ENCODE assay signal across 24 cellular contexts in the genomic region with DNA sequence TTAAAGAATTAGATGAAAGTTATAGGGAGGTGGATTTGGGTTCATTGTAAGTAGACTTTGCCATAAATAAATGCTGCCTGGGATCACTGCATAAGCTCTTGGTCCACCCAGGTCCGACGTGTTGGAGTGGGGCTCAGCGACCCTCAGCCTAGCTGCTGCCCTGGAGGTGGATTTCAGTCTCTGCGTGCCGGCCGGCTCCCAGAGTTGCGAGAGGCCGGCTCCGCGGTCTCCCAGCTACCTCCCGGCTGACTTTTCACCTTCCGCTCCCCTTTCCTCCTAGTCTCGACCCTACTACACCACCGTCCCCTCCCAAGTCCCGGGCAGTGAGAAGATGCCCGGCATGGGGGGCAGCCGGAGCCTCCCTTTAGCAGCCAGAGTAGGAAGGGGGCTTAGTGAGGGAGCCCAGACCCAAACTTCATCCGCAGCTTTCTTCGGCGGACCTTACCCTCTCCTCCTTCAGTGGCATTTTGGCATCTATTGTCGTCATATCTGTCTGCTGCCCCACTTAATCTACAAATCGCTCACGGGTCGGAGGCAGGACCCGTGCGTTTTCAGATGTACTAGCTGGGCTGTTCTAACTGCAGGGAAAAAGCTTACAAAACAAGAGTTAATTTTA. TPM values are rescaled to one million over a fixed set of nuclear protein-coding genes. Genes with fewer than 3 reads are reported as not detected.
A peak's percentile ranks its signal among the peaks of the same experiment; 100 is the strongest.
DNase-seq lines count a peak whose midpoint lies in the region; ATAC-seq and TF ChIP-seq lines count a peak whose summit lies in the region.
"Had no signal": no experiment of that assay in that cellular context is flagged by ENCODE, and none has a peak within 500 bp of the region (broad histone marks: within the 10 kb centered on the region; RNA-seq: fewer than 3 reads in every experiment).

No MANE protein-coding gene starts in this region.

- H3K36me3 Mint-ChIP-seq in natural killer cell treated with Interleukin-12 subunit alpha and Interleukin-12 subunit beta and Interleukin-15 and Interleukin-18, amount 100 ng/mL, for 72 hours, result no peaks in the 10 kb centered on the region
- H3K36me3 Mint-ChIP-seq in natural killer cell, result no peaks in the 10 kb centered on the region
- H3K36me3 Mint-ChIP-seq: CD8-positive, alpha-beta T cell; memory B cell; naive thymus-derived CD4-positive, alpha-beta T cell had no signal

- no peak overlapping the region for H3K27ac Mint-ChIP-seq in natural killer cell treated with Interleukin-12 subunit alpha and Interleukin-12 subunit beta and Interleukin-15 and Interleukin-18, amount 100 ng/mL, for 72 hours
- no peak overlapping the region for H3K27ac Mint-ChIP-seq in natural killer cell
- H3K27ac Mint-ChIP-seq: activated B cell treated with CpG ODN at 0.5 μM for 24 hours; CD8-positive, alpha-beta T cell; dendritic cell treated with granulocyte-macrophage colony-stimulating factor and Interleukin-4, amounts not matched to agents 40 ng/mL and 50 ng/mL, for 4 days; memory B cell; stimulated activated naive CD8-positive, alpha-beta T cell treated with anti-CD3 and anti-CD28 coated beads, Interleukin-15, Interleukin-2, amounts not matched to agents 100 ng/mL and 50 ng/mL, for 24 hours had no signal

- peaks cover 0 to 4% of the 10 kb centered on the region in 2 donors for H3K4me1 Mint-ChIP-seq in natural killer cell treated with Interleukin-12 subunit alpha and Interleukin-12 subunit beta and Interleukin-15 and Interleukin-18, amount 100 ng/mL, for 72 hours (ENCODE audit: low read depth in 2 of 2)
- peaks cover 3% of the 10 kb centered on the region in 2 donors for H3K4me1 Mint-ChIP-seq in natural killer cell

- DNase-seq in natural killer cell treated with Interleukin-12 subunit alpha and Interleukin-12 subunit beta and Interleukin-15 and Interleukin-18, amount 100 ng/mL, for 72 hours (ENCODE audit: low spot score), result peak; percentile 15
- no peak for DNase-seq in natural killer cell
- peak; percentile 54 for DNase-seq in ecto neural progenitor cell (ENCODE audit: low spot score)
- DNase-seq in left kidney (ENCODE audit: low read depth, low spot score), result peak; percentile 40
- peak; percentile 29 for DNase-seq in ureter (ENCODE audit: low spot score)
- DNase-seq in NCI-H1930 (lab: John Stamatoyannopoulos, UW), result no peak
- no peak for DNase-seq in mucosa of gallbladder (ENCODE audit: low spot score)
- DNase-seq in ACHN, result no peak
- DNase-seq: activated B cell treated with CpG ODN at 0.5 μM for 24 hours; DMS79 treated with DMSO at 0.1 percent for 48 hours; HCEC 1CT; NCI-H1092 treated with DMSO at 0.1 percent for 48 hours; NCI-H2081 treated with DMSO at 0.1 percent for 48 hours; NK-92 treated with Interleukin-12 subunit alpha and Interleukin-12 subunit beta, amount 100 ng/mL, for 24 hours; small intestine; stimulated activated CD4-positive, alpha-beta T cell treated with anti-CD3 and anti-CD28 coated beads, Interleukin-2, amount 100 ng/mL, for 48 hours; T-helper 9 cell; transverse colon had no signal

- H3K4me3 Mint-ChIP-seq in natural killer cell treated with Interleukin-12 subunit alpha and Interleukin-12 subunit beta and Interleukin-15 and Interleukin-18, amount 100 ng/mL, for 72 hours, result no peak overlapping the region
- no peak overlapping the region for H3K4me3 Mint-ChIP-seq in natural killer cell
- H3K4me3 Mint-ChIP-seq: activated B cell treated with CpG ODN at 0.5 μM for 24 hours; CD8-positive, alpha-beta T cell; dendritic cell treated with granulocyte-macrophage colony-stimulating factor and Interleukin-4, amounts not matched to agents 40 ng/mL and 50 ng/mL, for 4 days; memory B cell; stimulated activated naive CD8-positive, alpha-beta T cell treated with anti-CD3 and anti-CD28 coated beads, Interleukin-15, Interleukin-2, amounts not matched to agents 100 ng/mL and 50 ng/mL, for 24 hours had no signal

- intact Hi-C loops in natural killer cell (cut with micrococcal nuclease), result no loop called here

- in situ Hi-C loops in ACHN (cut with HindIII; ENCODE audit: low pct_ligation_motif_present, low pct_unique_long_range_greater_than_20kb, low sequenced_read_pairs), result no loop called here

- ATAC-seq in natural killer cell treated with Interleukin-12 subunit alpha and Interleukin-12 subunit beta and Interleukin-15 and Interleukin-18, amount 100 ng/mL, for 72 hours, result no peak
- no peak for ATAC-seq in natural killer cell
- ATAC-seq: CD8-positive, alpha-beta T cell; naive thymus-derived CD4-positive, alpha-beta T cell had no signal

- H3K9me3 Mint-ChIP-seq in natural killer cell treated with Interleukin-12 subunit alpha and Interleukin-12 subunit beta and Interleukin-15 and Interleukin-18, amount 100 ng/mL, for 72 hours, result no peaks in the 10 kb centered on the region
- H3K9me3 Mint-ChIP-seq in natural killer cell, result no peaks in the 10 kb centered on the region
- H3K9me3 Mint-ChIP-seq: activated B cell treated with CpG ODN at 0.5 μM for 24 hours; CD8-positive, alpha-beta T cell; dendritic cell treated with granulocyte-macrophage colony-stimulating factor and Interleukin-4, amounts not matched to agents 40 ng/mL and 50 ng/mL, for 4 days; memory B cell; stimulated activated naive CD8-positive, alpha-beta T cell treated with anti-CD3 and anti-CD28 coated beads, Interleukin-15, Interleukin-2, amounts not matched to agents 100 ng/mL and 50 ng/mL, for 24 hours had no signal

- peaks cover 27 to 28% of the 10 kb centered on the region in 2 donors for H3K27me3 Mint-ChIP-seq in natural killer cell treated with Interleukin-12 subunit alpha and Interleukin-12 subunit beta and Interleukin-15 and Interleukin-18, amount 100 ng/mL, for 72 hours
- H3K27me3 Mint-ChIP-seq in natural killer cell (ENCODE audit: low read depth in 2 of 2), result peaks cover 32 to 43% of the 10 kb centered on the region in 2 donors

- no peak for TF ChIP-seq CTCF in natural killer cell (IDR thresholded peaks at IDR 0.05)

RNA-seq across cellular contexts. Expression of a gene that starts 8.1 kb away (rescaled TPM):
- total RNA-seq in natural killer cell treated with Interleukin-12 subunit alpha and Interleukin-12 subunit beta and Interleukin-15 and Interleukin-18, amount 100 ng/mL, for 72 hours, result not detected
- not detected for total RNA-seq in natural killer cell
- total RNA-seq in ureter, result not detected
- 0.12 TPM for total RNA-seq in mucosa of gallbladder
- total RNA-seq: CD8-positive, alpha-beta T cell; naive thymus-derived CD4-positive, alpha-beta T cell; NCI-H460 had no signal

RNA-seq across cellular contexts. Expression of a gene that starts 38.2 kb away (rescaled TPM):
- total RNA-seq in natural killer cell treated with Interleukin-12 subunit alpha and Interleukin-12 subunit beta and Interleukin-15 and Interleukin-18, amount 100 ng/mL, for 72 hours, result 10 to 100 TPM in 1 of 2 donors, 1 to 10 TPM in 1; 3.4 to 10.2 TPM
- 1 to 10 TPM in 1 of 3 donors, under 1 TPM in 2; 0.16 to 1.7 (median 0.34) TPM for total RNA-seq in natural killer cell
- 17.1 TPM for total RNA-seq in ureter
- total RNA-seq in mucosa of gallbladder, result 60.3 TPM
- total RNA-seq: CD8-positive, alpha-beta T cell had no signal

Comparison
In these comparisons a context has a peak if more than half of its experiments do, and no peak if none do; other contexts are left out.
1. DNase-seq: peak in natural killer cell treated with Interleukin-12 subunit alpha and Interleukin-12 subunit beta and Interleukin-15 and Interleukin-18, amount 100 ng/mL, for 72 hours (single experiment), ecto neural progenitor cell (single experiment), left kidney (single experiment) and ureter (single experiment); none in natural killer cell (single experiment), NCI-H1930 (0 of 2), mucosa of gallbladder (single experiment) and ACHN (single experiment).